In the genomic region with DNA sequence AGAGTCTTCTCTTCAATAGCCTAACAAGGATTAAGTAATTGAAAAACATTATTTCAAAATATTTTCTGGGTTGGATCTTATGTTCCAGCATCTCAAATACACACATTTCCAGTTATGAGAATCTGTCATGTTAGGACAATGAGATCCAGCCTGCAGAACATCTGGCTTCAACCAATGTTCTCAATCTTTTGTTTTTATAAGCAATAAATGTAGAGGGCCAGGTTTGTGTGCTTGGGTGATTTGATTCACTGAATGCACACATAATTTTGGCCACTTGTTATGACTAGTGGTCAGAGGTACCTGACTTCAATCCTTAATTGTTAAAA, we compare ENCODE assay signal across 19 cellular contexts.
"Had no signal": no experiment of that assay in that cellular context is flagged by ENCODE, and none has a peak within 500 bp of the region (broad histone marks: within the 10 kb centered on the region; RNA-seq: fewer than 3 reads in every experiment).

No MANE protein-coding gene starts in this region.

- H3K9me3 ChIP-seq: colonic mucosa, lower lobe of right lung, psoas muscle had no signal

- DNase-seq: colonic mucosa; dermis blood vessel endothelial cell; head of caudate nucleus; islet precursor cell; lower lobe of right lung; psoas muscle; retina; stimulated activated CD4-positive, alpha-beta T cell treated with anti-CD3 and anti-CD28 coated beads, Interleukin-2, amount 100 ng/mL, for 24 hours; stimulated activated CD4-positive, alpha-beta T cell treated with anti-CD3 and anti-CD28 coated beads, Interleukin-4, amount 100 ng/mL, for 4 hours; stimulated activated naive B cell treated with anti-CD40 and anti-IgM and Interleukin-4, amounts not matched to agents 10 μg/mL and 1 μg/mL and 100 μg/mL, for 72 hours; stimulated activated naive CD8-positive, alpha-beta T cell treated with anti-CD3 and anti-CD28 coated beads, Interleukin-15, amount 100 ng/mL, for 72 hours; trophoblast cell had no signal

- H3K4me1 ChIP-seq: colonic mucosa had no signal

- H3K36me3 ChIP-seq: cardiac muscle cell, colonic mucosa, lower lobe of right lung had no signal

- H3K9me3 Mint-ChIP-seq: memory B cell; stimulated activated naive B cell treated with anti-CD40 and anti-IgM and Interleukin-4, amounts not matched to agents 10 μg/mL and 1 μg/mL and 100 μg/mL, for 72 hours had no signal

- H3K4me3 ChIP-seq: cardiac muscle cell, colonic mucosa, lower lobe of right lung, psoas muscle, skin epidermis had no signal

- H3K4me3 Mint-ChIP-seq: memory B cell; mesothelial cell of epicardium; natural killer cell treated with Interleukin-12 subunit alpha and Interleukin-12 subunit beta and Interleukin-15 and Interleukin-18, amount 100 ng/mL, for 72 hours; stimulated activated naive B cell treated with anti-CD40 and anti-IgM and Interleukin-4, amounts not matched to agents 10 μg/mL and 1 μg/mL and 100 μg/mL, for 72 hours; stimulated activated naive CD8-positive, alpha-beta T cell treated with anti-CD3 and anti-CD28 coated beads, Interleukin-15, amount 100 ng/mL, for 72 hours had no signal

- H3K27ac Mint-ChIP-seq: memory B cell; mesothelial cell of epicardium; natural killer cell treated with Interleukin-12 subunit alpha and Interleukin-12 subunit beta and Interleukin-15 and Interleukin-18, amount 100 ng/mL, for 72 hours; stimulated activated naive B cell treated with anti-CD40 and anti-IgM and Interleukin-4, amounts not matched to agents 10 μg/mL and 1 μg/mL and 100 μg/mL, for 72 hours; stimulated activated naive CD8-positive, alpha-beta T cell treated with anti-CD3 and anti-CD28 coated beads, Interleukin-15, amount 100 ng/mL, for 72 hours had no signal

- ATAC-seq: left lobe of liver; lower lobe of right lung; natural killer cell treated with Interleukin-12 subunit alpha and Interleukin-12 subunit beta and Interleukin-15 and Interleukin-18, amount 100 ng/mL, for 72 hours; psoas muscle; sciatic nerve; stimulated activated naive B cell treated with anti-CD40 and anti-IgM and Interleukin-4, amounts not matched to agents 10 μg/mL and 1 μg/mL and 100 μg/mL, for 72 hours; stimulated activated naive CD8-positive, alpha-beta T cell treated with anti-CD3 and anti-CD28 coated beads, Interleukin-15, amount 100 ng/mL, for 72 hours had no signal

- H3K27ac ChIP-seq: cardiac muscle cell, colonic mucosa, lower lobe of right lung, psoas muscle had no signal

- H3K36me3 Mint-ChIP-seq: memory B cell; mesothelial cell of epicardium; natural killer cell treated with Interleukin-12 subunit alpha and Interleukin-12 subunit beta and Interleukin-15 and Interleukin-18, amount 100 ng/mL, for 72 hours; stimulated activated naive B cell treated with anti-CD40 and anti-IgM and Interleukin-4, amounts not matched to agents 10 μg/mL and 1 μg/mL and 100 μg/mL, for 72 hours had no signal

- H3K4me1 Mint-ChIP-seq: stimulated activated naive CD8-positive, alpha-beta T cell treated with anti-CD3 and anti-CD28 coated beads, Interleukin-15, amount 100 ng/mL, for 72 hours had no signal

- H3K27me3 ChIP-seq: cardiac muscle cell, colonic mucosa had no signal

- H3K27me3 Mint-ChIP-seq: stimulated activated naive B cell treated with anti-CD40 and anti-IgM and Interleukin-4, amounts not matched to agents 10 μg/mL and 1 μg/mL and 100 μg/mL, for 72 hours; stimulated activated naive CD8-positive, alpha-beta T cell treated with anti-CD3 and anti-CD28 coated beads, Interleukin-15, amount 100 ng/mL, for 72 hours had no signal
